Comparison of ENCODE assay signal across 13 cellular contexts in the genomic region with DNA sequence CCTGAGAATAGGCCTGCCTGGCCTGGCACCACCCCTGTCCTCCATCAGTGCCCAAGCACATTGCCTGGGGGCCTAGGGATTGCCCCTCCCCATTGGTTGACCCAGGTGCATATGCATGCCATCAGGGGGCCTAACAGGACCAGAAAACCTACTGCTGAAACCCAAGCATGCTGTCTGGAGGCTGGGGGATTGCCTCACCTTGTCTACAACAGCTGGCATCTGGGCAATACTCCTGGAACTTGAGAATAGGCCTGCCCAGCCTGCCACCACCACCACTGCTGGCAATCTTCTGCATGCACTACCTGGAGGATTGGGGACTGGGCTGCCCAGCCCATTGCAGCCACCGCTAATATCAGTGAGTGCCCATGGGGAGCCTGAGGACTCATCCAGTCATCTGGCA.
"Had no signal": no experiment of that assay in that cellular context is flagged by ENCODE, and none has a peak within 500 bp of the region (broad histone marks: within the 10 kb centered on the region; RNA-seq: fewer than 3 reads in every experiment).

No MANE protein-coding gene starts in this region.

- H3K27ac Mint-ChIP-seq: effector memory CD8-positive, alpha-beta T cell; natural killer cell had no signal

- H3K27me3 ChIP-seq: left lung, thyroid gland had no signal

- H3K4me3 Mint-ChIP-seq: effector memory CD8-positive, alpha-beta T cell; natural killer cell; stimulated activated memory B cell treated with anti-CD40 and anti-IgM and Interleukin-4, amounts not matched to agents 10 μg/mL and 1 μg/mL and 100 μg/mL, for 72 hours had no signal

- DNase-seq: activated naive CD4-positive, alpha-beta T cell; aorta; effector memory CD8-positive, alpha-beta T cell; hippocampal formation; kidney; left lung; mucosa of descending colon; natural killer cell; SW 1271; thyroid gland had no signal

- H3K27ac ChIP-seq: prostate gland, thyroid gland had no signal

- H3K36me3 ChIP-seq: left lung, prostate gland, thyroid gland had no signal

- H3K4me3 ChIP-seq: left lung, mucosa of descending colon, prostate gland, thyroid gland had no signal

- ATAC-seq: effector memory CD8-positive, alpha-beta T cell; left lung; mucosa of descending colon; natural killer cell; sciatic nerve; stimulated activated memory B cell treated with anti-CD40 and anti-IgM and Interleukin-4, amounts not matched to agents 10 μg/mL and 1 μg/mL and 100 μg/mL, for 72 hours had no signal

- H3K9me3 ChIP-seq: mucosa of descending colon, prostate gland, thyroid gland had no signal

- H3K27me3 Mint-ChIP-seq: stimulated activated memory B cell treated with anti-CD40 and anti-IgM and Interleukin-4, amounts not matched to agents 10 μg/mL and 1 μg/mL and 100 μg/mL, for 72 hours had no signal

- H3K4me1 ChIP-seq: prostate gland had no signal
